7 cellular contexts compared by ENCODE assay signal in the genomic region with DNA sequence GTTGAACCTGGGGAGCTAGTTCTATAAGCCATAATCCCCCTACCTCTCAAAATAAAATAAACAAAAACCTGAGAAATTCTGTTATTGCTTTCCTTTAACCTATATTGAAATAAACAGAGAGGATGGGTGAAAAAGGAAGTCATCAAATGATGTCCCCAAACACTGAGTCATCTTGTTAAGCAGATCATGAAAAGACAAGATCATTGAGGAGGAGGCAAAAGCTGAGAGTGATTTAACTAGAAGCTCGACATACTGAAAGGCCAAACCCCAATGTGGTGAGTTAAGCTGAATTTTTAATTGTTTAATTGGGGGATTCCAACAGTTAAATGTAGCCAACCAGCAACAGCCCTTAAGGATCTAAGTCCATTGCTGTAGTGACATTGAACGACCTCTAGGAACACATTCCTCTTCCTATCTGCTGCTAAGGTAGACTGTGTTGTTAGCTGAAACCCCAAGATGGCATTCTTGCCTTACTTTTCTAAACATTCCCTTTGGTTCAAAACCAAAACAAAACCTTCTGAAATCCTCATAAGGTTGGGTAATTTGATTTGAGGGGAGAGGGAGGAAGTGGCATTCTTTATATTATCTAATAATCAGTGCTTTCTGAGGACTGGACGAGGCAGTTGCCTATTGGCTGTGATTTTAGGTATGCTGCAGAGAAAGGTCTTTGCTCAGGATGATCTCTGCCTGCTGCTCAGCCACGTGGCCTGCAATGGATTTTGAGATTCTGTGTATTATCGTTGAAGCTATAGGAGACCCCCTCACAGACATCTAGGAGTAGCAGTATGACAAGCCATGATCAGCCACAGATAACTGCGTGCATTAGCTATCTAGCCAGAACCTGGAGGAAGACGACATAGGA.
A peak's percentile ranks its signal among the peaks of the same experiment; 100 is the strongest.
DNase-seq lines count a peak whose midpoint lies in the region; TF ChIP-seq lines count a peak whose summit lies in the region.

No MANE protein-coding gene starts in this region.

- no peak overlapping the region for H3K27ac ChIP-seq in mesendoderm (ENCODE audit: low read depth, low read length)

- H2BK120ac ChIP-seq in mesendoderm (ENCODE audit: low read depth, low read length), result no peak overlapping the region

- H2AK5ac ChIP-seq in mesendoderm (ENCODE audit: low read length), result no peak overlapping the region

- peak; percentile 20 for TF ChIP-seq CTCF in GM06990 (IDR thresholded peaks at IDR 0.05; ENCODE audit: insufficient read depth, low read length, poor library complexity, severe bottlenecking)
- peak; percentile 42 for TF ChIP-seq CTCF in astrocyte of the cerebellum (IDR thresholded peaks at IDR 0.05; ENCODE audit: low read depth, low read length, missing control alignments)

- no peak overlapping the region for H3K56ac ChIP-seq in mesendoderm (ENCODE audit: low read length)

- no peak overlapping the region for H4K5ac ChIP-seq in mesendoderm (ENCODE audit: low read length)

- no peaks in the 10 kb centered on the region for H3K4me1 ChIP-seq in mesendoderm (ENCODE audit: control insufficient read depth, low read depth, low read length)

- in situ Hi-C loops in astrocyte of the cerebellum (cut with HindIII; ENCODE audit: low sequenced_read_pairs), result no loop called here

- WGBS in mesendoderm (ENCODE audit: extremely low coverage, insufficient coverage, low lambda C conversion rate), result no CpG with 5 or more reads among the region's 7 CpGs

- no peaks in the 10 kb centered on the region for H3K79me1 ChIP-seq in mesendoderm (ENCODE audit: low read length)

- H3K9ac ChIP-seq in mesendoderm (ENCODE audit: low read length), result no peak overlapping the region

- H2BK15ac ChIP-seq in mesendoderm (replicated peaks; ENCODE audit: low read depth), result no peak overlapping the region

- no peaks in the 10 kb centered on the region for H3K27me3 ChIP-seq in GM06990 (replicated peaks; ENCODE audit: control insufficient read depth, insufficient read depth, low read length)
- no peaks in the 10 kb centered on the region for H3K27me3 ChIP-seq in mesendoderm (ENCODE audit: insufficient read depth, low read length, poor library complexity)

- H3K36me3 ChIP-seq in GM06990 (ENCODE audit: control insufficient read depth, insufficient read depth, low read length), result no peaks in the 10 kb centered on the region
- H3K36me3 ChIP-seq in mesendoderm (ENCODE audit: control insufficient read depth, insufficient read depth, low read length), result no peaks in the 10 kb centered on the region

- H2BK5ac ChIP-seq in mesendoderm (ENCODE audit: low read length), result no peak overlapping the region

- no peaks in the 10 kb centered on the region for H3K79me2 ChIP-seq in mesendoderm (ENCODE audit: control insufficient read depth, insufficient read depth, low read length)

- DNase-seq in GM06990 (ENCODE audit: extremely low read depth, insufficient read length), result no peak
- peak; percentile 18 for DNase-seq in LoVo (ENCODE audit: low spot score)
- no peak for DNase-seq in astrocyte of the cerebellum (ENCODE audit: low read depth)
- DNase-seq in mesendoderm, result peak; percentile 83
- DNase-seq in ureter (ENCODE audit: low spot score), result no peak
- DNase-seq in A172 (ENCODE audit: low spot score), result no peak
- DNase-seq in COLO829 (ENCODE audit: low spot score), result no peak

- H3K4ac ChIP-seq in mesendoderm (ENCODE audit: low read depth, low read length), result no peak overlapping the region

- no peak overlapping the region for H4K8ac ChIP-seq in mesendoderm (ENCODE audit: low read depth, low read length)

- H3K4me2 ChIP-seq in mesendoderm (ENCODE audit: low read length), result no peak overlapping the region

- no peak overlapping the region for H3K23ac ChIP-seq in mesendoderm (ENCODE audit: low read length)

- H3K4me3 ChIP-seq in GM06990 (replicated peaks; ENCODE audit: low read depth, low read length), result no peak overlapping the region
- no peak overlapping the region for H3K4me3 ChIP-seq in astrocyte of the cerebellum (ENCODE audit: low read depth, low read length)
- no peak overlapping the region for H3K4me3 ChIP-seq in mesendoderm (ENCODE audit: low read length)

- no peak overlapping the region for H3K18ac ChIP-seq in mesendoderm (ENCODE audit: low read length)

Comparison
In these comparisons a context has a peak if more than half of its experiments do, and no peak if none do; other contexts are left out.
1. DNase-seq: peak in LoVo (single experiment) and mesendoderm (single experiment); none in GM06990 (single experiment), astrocyte of the cerebellum (single experiment), ureter (single experiment), A172 (single experiment) and COLO829 (single experiment).